ENCODE assay signal across 8 cellular contexts in genomic region chr1:227787513-227788278, GRCh38. TPM values are rescaled to one million over a fixed set of nuclear protein-coding genes. Genes with fewer than 3 reads are reported as not detected.
DNase-seq lines count a peak whose midpoint lies in the region; ATAC-seq lines count a peak whose summit lies in the region.

No MANE protein-coding gene starts in this region.

- H3K9me3 ChIP-seq in esophagus (ENCODE audit: control insufficient read depth in 2 of 2, insufficient read depth in 1 of 2, low read depth in 1 of 2, low read length in 1 of 2) (no peaks in the 10 kb centered on the region), muscle layer of colon (ENCODE audit: low read length) (no peaks in the 10 kb centered on the region)

- H3K4me1 ChIP-seq in esophagus (ENCODE audit: control insufficient read depth in 2 of 2, insufficient read depth in 2 of 2, low read length in 1 of 2) (peaks cover 5 to 29% of the 10 kb centered on the region in 2 donors), muscle layer of colon (ENCODE audit: insufficient read depth, low read length) (peaks cover 17% of the 10 kb centered on the region)

- 0 to 1% methylated on average over 54 to 61 of the region's 61 CpGs for WGBS in esophagus, 2 donors

- DNase-seq in DMS114 treated with DMSO at 0.1 percent for 48 hours (lab: John Stamatoyannopoulos, UW; ENCODE audit: unreplicated experiment) (peak; percentile 55), HuH-7.5 (ENCODE audit: low spot score) (peak; percentile 96), OCI-M1 (lab: John Stamatoyannopoulos, UW) (peak; percentile 87)
- peak; percentile 98 for DNase-seq in activated T-cell treated with anti-CD3 and anti-CD28 coated beads, Interleukin-2, amount 50 U/mL, for 1 hour
- DNase-seq in stimulated activated CD8-positive, alpha-beta memory T cell treated with anti-CD3 and anti-CD28 coated beads, Interleukin-7, amount 100 ng/mL, for 1 hour (ENCODE audit: low read depth in 2 of 2): peak; percentile 88 to 89

- peak; percentile 93 for ATAC-seq in GM21529 (IDR thresholded peaks at IDR 0.05; ENCODE audit: unreplicated experiment)

- H3K27ac ChIP-seq in esophagus (ENCODE audit: low read depth in 2 of 2, low read length in 1 of 2): peak overlapping the region; percentile 66 to 85
- peak overlapping the region; percentile 73 for H3K27ac ChIP-seq in muscle layer of colon (ENCODE audit: low read depth, low read length)

- H3K9ac ChIP-seq in muscle layer of colon (ENCODE audit: low read length): peak overlapping the region; percentile 60

- H3K4me3 ChIP-seq in esophagus (ENCODE audit: low read depth in 1 of 2, low read length in 2 of 2): peak overlapping the region; percentile 30 to 42
- H3K4me3 ChIP-seq in muscle layer of colon (ENCODE audit: low read depth in 1 of 2, low read length in 2 of 2): peak overlapping the region; percentile 66 to 85

- H3K27me3 ChIP-seq in esophagus (ENCODE audit: control insufficient read depth in 1 of 2, insufficient read depth in 2 of 2, low read length in 2 of 2) (no peaks in the 10 kb centered on the region), muscle layer of colon (ENCODE audit: control insufficient read depth in 1 of 2, insufficient read depth in 2 of 2, low read length in 2 of 2) (no peaks in the 10 kb centered on the region)

- H3K36me3 ChIP-seq in esophagus (ENCODE audit: control insufficient read depth in 2 of 2, insufficient read depth in 2 of 2, low read length in 1 of 2): no peaks in the 10 kb centered on the region
- H3K36me3 ChIP-seq in muscle layer of colon (ENCODE audit: insufficient read depth, low read length): no peaks in the 10 kb centered on the region

RNA-seq across cellular contexts. Expression of gene PRSS38, which starts 27.8 kb away (rescaled TPM):
- not detected for polyA plus RNA-seq in esophagus

RNA-seq across cellular contexts. Expression of gene SNAP47, which starts 52.5 kb away (rescaled TPM):
- polyA plus RNA-seq in esophagus: 10 to 100 TPM in 1 of 2 donors, 1 to 10 TPM in 1; 7.9 to 11.4 TPM

RNA-seq across cellular contexts. Expression of gene JMJD4, which starts 52.6 kb away (rescaled TPM):
- polyA plus RNA-seq in esophagus: 10 to 100 TPM in 1 of 2 donors, 1 to 10 TPM in 1; 9.7 to 12.5 TPM

Comparison
In these comparisons a context has a peak if more than half of its experiments do, and no peak if none do; other contexts are left out.
1. Peak in every context shown above with its lines: DNase-seq, ATAC-seq, H3K4me3 ChIP-seq and H3K27ac ChIP-seq.